Comparison of ENCODE assay signal across 8 cellular contexts in genomic region chr12:47820631-47821345, GRCh38. TPM values are rescaled to one million over a fixed set of nuclear protein-coding genes. Genes with fewer than 3 reads are reported as not detected.
DNase-seq lines count a peak whose midpoint lies in the region; ATAC-seq, FAIRE-seq and TF ChIP-seq lines count a peak whose summit lies in the region.

No MANE protein-coding gene starts in this region.

- H3K4me3 Mint-ChIP-seq in activated T-helper 2 cell treated with anti-CD3 and anti-CD28 coated beads, Interferon-gamma antibody, Interleukin-2, Interleukin-4, amounts not matched to agents 10 μg/mL and 5 μg/mL and 100 μg/mL, durations not matched to agents 14 hours and 24 hours and 36 hours (ENCODE audit: low read depth) = peak overlapping the region; percentile 88

- H3K36me3 ChIP-seq in gastroesophageal sphincter = no peaks in the 10 kb centered on the region

- ATAC-seq in gastroesophageal sphincter (peak; percentile 86), HG03378 (IDR thresholded peaks at IDR 0.05; ENCODE audit: unreplicated experiment) (no peak), HG03135 (IDR thresholded peaks at IDR 0.05; ENCODE audit: unreplicated experiment) (no peak)

- H3K27ac ChIP-seq in gastroesophageal sphincter = peak overlapping the region; percentile 94 to 99 (median 96)

- H3K27me3 ChIP-seq in gastroesophageal sphincter = no peaks in the 10 kb centered on the region

- FAIRE-seq in HTR-8/SVneo (lab: Jason Lieb, UNC) = no peak

- peaks cover 63% of the 10 kb centered on the region for H3K4me1 Mint-ChIP-seq in activated T-helper 2 cell treated with anti-CD3 and anti-CD28 coated beads, Interferon-gamma antibody, Interleukin-2, Interleukin-4, amounts not matched to agents 10 μg/mL and 5 μg/mL and 100 μg/mL, durations not matched to agents 14 hours and 24 hours and 36 hours (ENCODE audit: low read depth)

- TF ChIP-seq EP300 in gastroesophageal sphincter (IDR thresholded peaks at IDR 0.05) = no peak

- H3K27me3 Mint-ChIP-seq in activated T-helper 2 cell treated with anti-CD3 and anti-CD28 coated beads, Interferon-gamma antibody, Interleukin-2, Interleukin-4, amounts not matched to agents 10 μg/mL and 5 μg/mL and 100 μg/mL, durations not matched to agents 14 hours and 24 hours and 36 hours (ENCODE audit: low read depth) = no peaks in the 10 kb centered on the region

- peak overlapping the region; percentile 76 to 81 for H3K4me3 ChIP-seq in gastroesophageal sphincter

- WGBS in gastroesophageal sphincter (ENCODE audit: low coverage in 1 of 2), 2 donors = 19 to 24% methylated on average over 9 of the region's 17 CpGs

- peak; percentile 51 to 53 for TF ChIP-seq POLR2A in gastroesophageal sphincter (IDR thresholded peaks at IDR 0.05)

- H3K27ac Mint-ChIP-seq in activated T-helper 2 cell treated with anti-CD3 and anti-CD28 coated beads, Interferon-gamma antibody, Interleukin-2, Interleukin-4, amounts not matched to agents 10 μg/mL and 5 μg/mL and 100 μg/mL, durations not matched to agents 14 hours and 24 hours and 36 hours = peak overlapping the region; percentile 93

- intact Hi-C loops in activated T-helper 2 cell treated with anti-CD3 and anti-CD28 coated beads, Interferon-gamma antibody, Interleukin-2, Interleukin-4, amounts not matched to agents 10 μg/mL and 5 μg/mL and 100 μg/mL, durations not matched to agents 14 hours and 24 hours and 36 hours (cut with micrococcal nuclease) = loop anchor here (1.0 kb wide), 1 partner anchor 12 kb away; no protein-coding TSS in a partner anchor

- DNase-seq in AG20443 (ENCODE audit: low spot score) (peak; percentile 94), HTR-8/SVneo (ENCODE audit: insufficient read length, low spot score) (peak; percentile 95), non-pigmented ciliary epithelial cell (ENCODE audit: low read depth) (peak; percentile 96), UCSD-AML1 (lab: John Stamatoyannopoulos, UW; ENCODE audit: unreplicated experiment) (no peak)
- no peak for DNase-seq in activated T-helper 2 cell treated with anti-CD3 and anti-CD28 coated beads, Interferon-gamma antibody, Interleukin-2, Interleukin-4, amounts not matched to agents 10 μg/mL and 5 μg/mL and 100 μg/mL, durations not matched to agents 14 hours and 24 hours and 36 hours (ENCODE audit: low spot score)

- no peaks in the 10 kb centered on the region for H3K9me3 ChIP-seq in gastroesophageal sphincter

- peaks cover 39% of the 10 kb centered on the region for H3K36me3 Mint-ChIP-seq in activated T-helper 2 cell treated with anti-CD3 and anti-CD28 coated beads, Interferon-gamma antibody, Interleukin-2, Interleukin-4, amounts not matched to agents 10 μg/mL and 5 μg/mL and 100 μg/mL, durations not matched to agents 14 hours and 24 hours and 36 hours (ENCODE audit: low read depth)

- H3K9me3 Mint-ChIP-seq in activated T-helper 2 cell treated with anti-CD3 and anti-CD28 coated beads, Interferon-gamma antibody, Interleukin-2, Interleukin-4, amounts not matched to agents 10 μg/mL and 5 μg/mL and 100 μg/mL, durations not matched to agents 14 hours and 24 hours and 36 hours = no peaks in the 10 kb centered on the region

- peaks cover 26 to 88% (median 69%) of the 10 kb centered on the region in 3 donors for H3K4me1 ChIP-seq in gastroesophageal sphincter

- no peak for TF ChIP-seq CTCF in gastroesophageal sphincter (IDR thresholded peaks at IDR 0.05)

RNA-seq across cellular contexts. Expression of gene HDAC7, which starts 1.1 kb away (rescaled TPM):
- total RNA-seq in activated T-helper 2 cell treated with anti-CD3 and anti-CD28 coated beads, Interferon-gamma antibody, Interleukin-2, Interleukin-4, amounts not matched to agents 10 μg/mL and 5 μg/mL and 100 μg/mL, durations not matched to agents 14 hours and 24 hours and 36 hours = 251 and 253 TPM in 2 replicates
- total RNA-seq in gastroesophageal sphincter = 10 to 100 TPM; 55.9 to 96.5 (median 59.4) TPM

RNA-seq across cellular contexts. Expression of gene SLC48A1, which starts 47.8 kb away (rescaled TPM):
- 7.3 and 7.4 TPM in 2 replicates for total RNA-seq in activated T-helper 2 cell treated with anti-CD3 and anti-CD28 coated beads, Interferon-gamma antibody, Interleukin-2, Interleukin-4, amounts not matched to agents 10 μg/mL and 5 μg/mL and 100 μg/mL, durations not matched to agents 14 hours and 24 hours and 36 hours
- 10 to 100 TPM; 40.7 to 66.8 (median 53.3) TPM for total RNA-seq in gastroesophageal sphincter

Comparison
In these comparisons a context has a peak if more than half of its experiments do, and no peak if none do; other contexts are left out.
1. DNase-seq: peak in AG20443 (single experiment), HTR-8/SVneo (single experiment) and non-pigmented ciliary epithelial cell (single experiment); none in activated T-helper 2 cell treated with anti-CD3 and anti-CD28 coated beads, Interferon-gamma antibody, Interleukin-2, Interleukin-4, amounts not matched to agents 10 μg/mL and 5 μg/mL and 100 μg/mL, durations not matched to agents 14 hours and 24 hours and 36 hours (single experiment) and UCSD-AML1 (single experiment).